Comparison of ENCODE assay signal across 1 cellular context in genomic region chr11:10735532-10736465, GRCh38.
TF ChIP-seq lines count a peak whose summit lies in the region.

No MANE protein-coding gene starts in this region.

TF ChIP-seq in K562, 482 proteins besides CTCF, POLR2A, EP300 and RAD21 (continued from another document and continues in another):
- no peak for TF ChIP-seq ZBTB26 (CRISPR knock-in tag; IDR thresholded peaks at IDR 0.05)
- TF ChIP-seq GTF2E2 (tag; IDR thresholded peaks at IDR 0.05) = no peak
- no peak for TF ChIP-seq HNRNPL (IDR thresholded peaks at IDR 0.05; ENCODE audit: low read depth, low read length)
- peak; percentile 60 for TF ChIP-seq BHLHE40 (IDR thresholded peaks at IDR 0.05; ENCODE audit: low read length)
- peak; percentile 40 for TF ChIP-seq ZFP36 (IDR thresholded peaks at IDR 0.05; ENCODE audit: low read depth, low read length, partially characterized antibody)
- TF ChIP-seq ZFX (CRISPR knock-in tag; IDR thresholded peaks at IDR 0.05) = peak; percentile 44; the same call in 1 of the 2 replicates
- TF ChIP-seq RCOR1 (IDR thresholded peaks at IDR 0.05; ENCODE audit: borderline replicate concordance in 1 of 2, low read depth in 2 of 2, low read length in 2 of 2) = peak; percentile 10 to 68; a peak in 2 of 4 replicates
- no peak for TF ChIP-seq PRDM10 (IDR thresholded peaks at IDR 0.05; ENCODE audit: partially characterized antibody)
- peak; percentile 81 for TF ChIP-seq RB1 (IDR thresholded peaks at IDR 0.05; ENCODE audit: low read depth)
- peak; percentile 37; the same call in 1 of the 2 replicates for TF ChIP-seq NBN (IDR thresholded peaks at IDR 0.05; ENCODE audit: low read depth)
- TF ChIP-seq TOE1 (IDR thresholded peaks at IDR 0.05; ENCODE audit: borderline replicate concordance) = peak; percentile 35; the same call in 1 of the 2 replicates
- no peak for TF ChIP-seq TOE1 (CRISPR knock-in tag; IDR thresholded peaks at IDR 0.05; ENCODE audit: borderline replicate concordance, low read depth)
- no peak for TF ChIP-seq ZNF124 (CRISPR knock-in tag; IDR thresholded peaks at IDR 0.05)
- TF ChIP-seq ZKSCAN1 (IDR thresholded peaks at IDR 0.05; ENCODE audit: low read depth, low read length) = peak; percentile 47; the same call in 1 of the 2 replicates
- peak; percentile 98 for TF ChIP-seq FOXP1 (CRISPR knock-in tag; IDR thresholded peaks at IDR 0.05)
- peak; percentile 55 for TF ChIP-seq HNRNPLL (IDR thresholded peaks at IDR 0.05; ENCODE audit: low read depth, low read length, poor library complexity, severe bottlenecking)
- 0 out of 4 replicates have a peak, but pooled peaks of 1 of the 2 experiments have one; percentile 52 for TF ChIP-seq UBTF (IDR thresholded peaks at IDR 0.05; ENCODE audit: borderline replicate concordance in 1 of 2, low read depth in 2 of 2, low read length in 2 of 2)
- 0 out of 2 replicates have a peak, but pooled peaks have one; percentile 43 for TF ChIP-seq ZNF583 (CRISPR knock-in tag; IDR thresholded peaks at IDR 0.05)
- TF ChIP-seq SRSF9 (IDR thresholded peaks at IDR 0.05; ENCODE audit: borderline replicate concordance, low read depth, low read length) = no peak
- TF ChIP-seq CC2D1A (IDR thresholded peaks at IDR 0.05) = peak; percentile 96
- peak; percentile 64; the same call in 1 of the 2 replicates for TF ChIP-seq MGA (IDR thresholded peaks at IDR 0.05)
- peak; percentile 70; the same call in 1 of the 2 replicates for TF ChIP-seq CREM (IDR thresholded peaks at IDR 0.05; ENCODE audit: low read depth)
- no peak for TF ChIP-seq ATF6 (CRISPR knock-in tag; IDR thresholded peaks at IDR 0.05)
- no peak for TF ChIP-seq ZBTB34 (CRISPR knock-in tag; IDR thresholded peaks at IDR 0.05)
- peak; percentile 10; the same call in 1 of the 2 replicates for TF ChIP-seq SMARCE1 (IDR thresholded peaks at IDR 0.05)
- TF ChIP-seq NR4A1 (CRISPR knock-in tag; IDR thresholded peaks at IDR 0.05) = no peak
- 0 out of 2 replicates have a peak, but pooled peaks have one; percentile 49 for TF ChIP-seq NR4A1 (tag; IDR thresholded peaks at IDR 0.05)
- TF ChIP-seq ZBTB5 (IDR thresholded peaks at IDR 0.05) = no peak
- TF ChIP-seq TBP (optimal IDR thresholded peaks at IDR 0.05; ENCODE audit: low read depth, low read length) = peak; percentile 60
- TF ChIP-seq TEAD4 (IDR thresholded peaks at IDR 0.05; ENCODE audit: low read length) = peak; percentile 54; the same call in 1 of the 2 replicates
- no peak for TF ChIP-seq TEAD4 (CRISPR knock-in tag; IDR thresholded peaks at IDR 0.05; ENCODE audit: borderline replicate concordance)
- TF ChIP-seq U2AF1 (optimal IDR thresholded peaks at IDR 0.05; ENCODE audit: low read depth, low read length) = no peak
